Comparison of ENCODE assay signal across 8 cellular contexts in genomic region chr10:35090162-35090954, GRCh38. TPM values are rescaled to one million over a fixed set of nuclear protein-coding genes. Genes with fewer than 3 reads are reported as not detected.
DNase-seq lines count a peak whose midpoint lies in the region; ATAC-seq lines count a peak whose summit lies in the region.

Gene CUL2, minus strand, starts transcription at chr10:35090341. Its CDS starts 19,024 bp downstream, at chr10:35071317.

- no peaks in the 10 kb centered on the region for H3K27me3 Mint-ChIP-seq in activated CD4-positive, alpha-beta T cell treated with anti-CD3 and anti-CD28 coated beads, Interleukin-2, amount 10 ng/mL, durations not matched to agents 7 days and 5 days

- H3K9me3 ChIP-seq in BLaER1, result peaks cover 19% of the 10 kb centered on the region

- H3K4me2 ChIP-seq in BLaER1, result peak within 1 kb of the TSS; percentile 77

- DNase-seq in NCI-H526 (lab: John Stamatoyannopoulos, UW), result peak; percentile 75 to 88
- DNase-seq in activated CD4-positive, alpha-beta T cell treated with anti-CD3 and anti-CD28 coated beads, Interleukin-2, amount 10 ng/mL, durations not matched to agents 7 days and 5 days, result peak; percentile 92
- DNase-seq in cortex of kidney (lab: John Stamatoyannopoulos, UW), result peak; percentile 11
- peak; percentile 97 for DNase-seq in left kidney (ENCODE audit: low read depth, low spot score)
- peak; percentile 92 for DNase-seq in stimulated activated CD4-positive, alpha-beta T cell treated with anti-CD3 and anti-CD28 coated beads, Interleukin-1b, Interleukin-23, amount 100 ng/mL, for 48 hours

- peak within 1 kb of the TSS; percentile 93 for H3K9ac ChIP-seq in BLaER1

- peaks cover 26% of the 10 kb centered on the region for H3K4me1 ChIP-seq in BLaER1

- peak within 1 kb of the TSS; percentile 95 for H3K27ac ChIP-seq in BLaER1

- peaks cover 22% of the 10 kb centered on the region for H4K20me1 ChIP-seq in BLaER1

- H3K27me3 ChIP-seq in BLaER1, result no peaks in the 10 kb centered on the region

- peak within 1 kb of the TSS; percentile 94 for H3K4me3 Mint-ChIP-seq in activated CD4-positive, alpha-beta T cell treated with anti-CD3 and anti-CD28 coated beads, Interleukin-2, amount 10 ng/mL, durations not matched to agents 7 days and 5 days

- H3K4me1 Mint-ChIP-seq in activated CD4-positive, alpha-beta T cell treated with anti-CD3 and anti-CD28 coated beads, Interleukin-2, amount 10 ng/mL, durations not matched to agents 7 days and 5 days, result peaks cover 38% of the 10 kb centered on the region

- peak; percentile 92 for ATAC-seq in GM19328 (IDR thresholded peaks at IDR 0.05; ENCODE audit: unreplicated experiment)
- peak; percentile 84 for ATAC-seq in HG03469 (IDR thresholded peaks at IDR 0.05; ENCODE audit: unreplicated experiment)

- H3K36me3 ChIP-seq in BLaER1, result peaks cover 19% of the 10 kb centered on the region

- peaks cover 21% of the 10 kb centered on the region for H3K36me3 Mint-ChIP-seq in activated CD4-positive, alpha-beta T cell treated with anti-CD3 and anti-CD28 coated beads, Interleukin-2, amount 10 ng/mL, durations not matched to agents 7 days and 5 days (ENCODE audit: low read depth)

- CTCF ChIA-PET in activated CD4-positive, alpha-beta T cell treated with anti-CD3 and anti-CD28 coated beads, Interleukin-2, amount 10 ng/mL, durations not matched to agents 7 days and 5 days (lab: Charles Lee), result interaction anchor here (0.8 to 1.5 kb wide), 5 partner anchors 8 to 106 kb away, joined by 3 to 4 read pairs (median 4); partner anchors contain the start of gene CREM

- H3K27ac Mint-ChIP-seq in activated CD4-positive, alpha-beta T cell treated with anti-CD3 and anti-CD28 coated beads, Interleukin-2, amount 10 ng/mL, durations not matched to agents 7 days and 5 days, result peak within 1 kb of the TSS; percentile 98

- H3K9me3 Mint-ChIP-seq in activated CD4-positive, alpha-beta T cell treated with anti-CD3 and anti-CD28 coated beads, Interleukin-2, amount 10 ng/mL, durations not matched to agents 7 days and 5 days, result no peaks in the 10 kb centered on the region

- peak within 1 kb of the TSS; percentile 89 for H3K4me3 ChIP-seq in BLaER1

- POLR2A ChIA-PET in activated CD4-positive, alpha-beta T cell treated with anti-CD3 and anti-CD28 coated beads, Interleukin-2, amount 10 ng/mL, durations not matched to agents 7 days and 5 days (lab: Charles Lee), result no interaction called here

RNA-seq across cellular contexts. Expression of gene CUL2, which starts in this region (rescaled TPM):
- total RNA-seq in activated CD4-positive, alpha-beta T cell treated with anti-CD3 and anti-CD28 coated beads, Interleukin-2, amount 10 ng/mL, durations not matched to agents 7 days and 5 days, result 10 to 100 TPM; 37.1 to 45.8 TPM

Comparison
In these comparisons a context has a peak if more than half of its experiments do, and no peak if none do; other contexts are left out.
1. Peak in every context shown above with its lines: DNase-seq, ATAC-seq, H3K4me3 ChIP-seq and H3K27ac ChIP-seq.
2. DNase-seq: peak in every context shown above with its lines; median percentile 97 in left kidney; 92 in activated CD4-positive, alpha-beta T cell treated with anti-CD3 and anti-CD28 coated beads, Interleukin-2, amount 10 ng/mL, durations not matched to agents 7 days and 5 days; 92 in stimulated activated CD4-positive, alpha-beta T cell treated with anti-CD3 and anti-CD28 coated beads, Interleukin-1b, Interleukin-23, amount 100 ng/mL, for 48 hours; 82 in NCI-H526; 11 in cortex of kidney.